In the genomic region with DNA sequence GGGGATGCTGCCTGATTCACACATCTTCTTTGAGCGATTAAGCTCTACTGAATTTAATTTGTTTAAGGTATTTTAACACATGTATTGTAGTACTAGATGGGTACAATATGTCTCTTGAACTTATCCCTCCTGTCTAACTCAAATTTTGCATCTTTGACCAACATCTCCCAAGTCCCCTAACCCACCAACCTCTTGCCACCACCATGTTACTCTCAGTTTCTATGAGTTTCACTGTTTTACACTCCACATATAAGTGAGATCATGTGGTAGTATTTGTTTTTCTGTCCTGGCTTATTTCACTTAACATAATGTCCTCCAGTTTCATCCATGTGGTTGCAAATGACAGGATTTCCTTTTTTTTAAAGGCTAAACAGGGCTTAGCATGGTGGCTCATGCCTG, we compare ENCODE assay signal across 27 cellular contexts.
"Had no signal": no experiment of that assay in that cellular context is flagged by ENCODE, and none has a peak within 500 bp of the region (broad histone marks: within the 10 kb centered on the region; RNA-seq: fewer than 3 reads in every experiment).

No MANE protein-coding gene starts in this region.

- H3K4me1 ChIP-seq: esophagus squamous epithelium, left lung had no signal

- H3K27ac Mint-ChIP-seq: dendritic cell treated with granulocyte-macrophage colony-stimulating factor and Interleukin-4, amounts not matched to agents 40 ng/mL and 50 ng/mL, for 4 days; endodermal cell; mesothelial cell of epicardium; naive B cell; naive thymus-derived CD8-positive, alpha-beta T cell had no signal

- H3K9me3 ChIP-seq: gastrocnemius medialis had no signal

- H3K27ac ChIP-seq: epithelial cell of prostate, esophagus squamous epithelium, gastrocnemius medialis, heart right ventricle, left lung, lower lobe of right lung had no signal

- H3K4me3 ChIP-seq: esophagus squamous epithelium, gastrocnemius medialis, heart right ventricle, left lung, lower lobe of right lung, mucosa of descending colon had no signal

- H3K27me3 ChIP-seq: gastrocnemius medialis, heart right ventricle, left lung had no signal

- H3K36me3 ChIP-seq: esophagus squamous epithelium, gastrocnemius medialis, heart right ventricle, left lung, lower lobe of right lung had no signal

- DNase-seq: cortex of kidney; effector CD8-positive, alpha-beta T cell; effector memory CD8-positive, alpha-beta T cell; endodermal cell; erythroblast; esophagus squamous epithelium; foreskin fibroblast; foreskin melanocyte; gastrocnemius medialis; glutamatergic neuron; head of caudate nucleus; heart right ventricle; hippocampal formation; left cardiac atrium; left lung; left ventricle myocardium superior; lower lobe of right lung; mesenchymal stem cell; mucosa of descending colon; naive B cell; naive thymus-derived CD8-positive, alpha-beta T cell had no signal

- FAIRE-seq: endometrium, keratinocyte had no signal

- ATAC-seq: effector memory CD8-positive, alpha-beta T cell; esophagus mucosa; gastrocnemius medialis; heart right ventricle; left cardiac atrium; left lung; left ventricle myocardium superior; lower lobe of right lung; mucosa of descending colon; naive thymus-derived CD8-positive, alpha-beta T cell had no signal

- H3K4me3 Mint-ChIP-seq: dendritic cell treated with granulocyte-macrophage colony-stimulating factor and Interleukin-4, amounts not matched to agents 40 ng/mL and 50 ng/mL, for 4 days; effector memory CD8-positive, alpha-beta T cell; endodermal cell; mesothelial cell of epicardium; naive B cell; naive thymus-derived CD8-positive, alpha-beta T cell had no signal

- H3K4me1 Mint-ChIP-seq: endodermal cell; naive thymus-derived CD8-positive, alpha-beta T cell had no signal
